9 cellular contexts compared by ENCODE assay signal in genomic region chr13:38685974-38686571, GRCh38. TPM values are rescaled to one million over a fixed set of nuclear protein-coding genes. Genes with fewer than 3 reads are reported as not detected.
A peak's percentile ranks its signal among the peaks of the same experiment; 100 is the strongest.
DNase-seq lines count a peak whose midpoint lies in the region; ATAC-seq, FAIRE-seq and TF ChIP-seq lines count a peak whose summit lies in the region.
"Had no signal": no experiment of that assay in that cellular context is flagged by ENCODE, and none has a peak within 500 bp of the region (broad histone marks: within the 10 kb centered on the region; RNA-seq: fewer than 3 reads in every experiment).

No MANE protein-coding gene starts in this region.

- no peaks in the 10 kb centered on the region for H3K36me3 ChIP-seq in left ventricle myocardium inferior

- intact Hi-C loops in left ventricle myocardium inferior (cut with micrococcal nuclease) = no loop called here

- H3K9me3 Mint-ChIP-seq in naive thymus-derived CD8-positive, alpha-beta T cell = peaks cover 0 to 5% (median 0%) of the 10 kb centered on the region in 9 donors

- no peak overlapping the region for H3K27ac Mint-ChIP-seq in naive thymus-derived CD8-positive, alpha-beta T cell

- peak overlapping the region; percentile 65 for H3K4me3 ChIP-seq in left ventricle myocardium inferior
- H3K4me3 ChIP-seq in retinal pigment epithelial cell (ENCODE audit: low read length) = peak overlapping the region; percentile 77
- H3K4me3 ChIP-seq: K562 had no signal

- DNase-seq in HEK293T (ENCODE audit: extremely low spot score) (peak; percentile 52), RPMI8226 (peak; percentile 36), left ventricle myocardium inferior (no peak), retinal pigment epithelial cell (ENCODE audit: low read depth) (no peak), GM19239 (ENCODE audit: insufficient read length, low spot score) (no peak)
- no peak for DNase-seq in naive thymus-derived CD8-positive, alpha-beta T cell

- peaks cover 7 to 32% (median 12%) of the 10 kb centered on the region in 5 donors for H3K27me3 Mint-ChIP-seq in naive thymus-derived CD8-positive, alpha-beta T cell

- H3K27ac ChIP-seq in left ventricle myocardium inferior (replicated peaks) = no peak overlapping the region

- peak; percentile 52 for TF ChIP-seq CTCF in left ventricle myocardium inferior (IDR thresholded peaks at IDR 0.05; ENCODE audit: borderline replicate concordance)
- TF ChIP-seq CTCF in retinal pigment epithelial cell (conservative IDR thresholded peaks at IDR 0.05; ENCODE audit: low read depth, low read length) = peak; percentile 66

- FAIRE-seq in GM19239 (lab: Jason Lieb, UNC) = no peak
- FAIRE-seq: K562 had no signal

- POLR2A ChIA-PET in HEK293T (lab: Yijun Ruan, JAX) = interaction anchor here (0.9 to 1.9 kb wide), 11 partner anchors 12 to 877 kb away, joined by 3 to 5 read pairs (median 3); no protein-coding TSS in a partner anchor
- POLR2A ChIA-PET in naive thymus-derived CD8-positive, alpha-beta T cell (lab: Charles Lee) = interaction anchor here (0.6 kb wide), 1 partner anchor 65 kb away, joined by 3 read pairs; no protein-coding TSS in a partner anchor

- peaks cover 0 to 11% (median 5%) of the 10 kb centered on the region in 4 donors for H3K4me1 Mint-ChIP-seq in naive thymus-derived CD8-positive, alpha-beta T cell

- H3K36me3 Mint-ChIP-seq in naive thymus-derived CD8-positive, alpha-beta T cell = no peaks in the 10 kb centered on the region

- ATAC-seq in HG02759 (IDR thresholded peaks at IDR 0.05; ENCODE audit: unreplicated experiment) (no peak), GM18502 (IDR thresholded peaks at IDR 0.05; ENCODE audit: poor library complexity, unreplicated experiment) (no peak)
- no peak for ATAC-seq in naive thymus-derived CD8-positive, alpha-beta T cell
- ATAC-seq: K562 had no signal

- peak overlapping the region in 5 of 10 donors; percentile 6 to 41 (median 16) for H3K4me3 Mint-ChIP-seq in naive thymus-derived CD8-positive, alpha-beta T cell

- CTCF ChIA-PET in HEK293T (lab: Yijun Ruan, JAX) = interaction anchor here (0.6 to 1.5 kb wide), 6 partner anchors 23 to 186 kb away, joined by 3 to 5 read pairs (median 4); no protein-coding TSS in a partner anchor

- peaks cover 20% of the 10 kb centered on the region for H3K4me1 ChIP-seq in left ventricle myocardium inferior

- peaks cover 66% of the 10 kb centered on the region for H3K27me3 ChIP-seq in left ventricle myocardium inferior (ENCODE audit: low read depth)

- no peaks in the 10 kb centered on the region for H3K9me3 ChIP-seq in left ventricle myocardium inferior (replicated peaks)

TF ChIP-seq in HEK293T, 16 proteins besides CTCF, POLR2A, EP300 and RAD21:
- TF ChIP-seq FOXM1 (IDR thresholded peaks at IDR 0.05; ENCODE audit: borderline replicate concordance) = no peak
- TF ChIP-seq FOXA1 (IDR thresholded peaks at IDR 0.05) = no peak

RNA-seq across cellular contexts. Expression of gene FREM2, which starts 0.8 kb away (rescaled TPM):
- not detected for total RNA-seq in left ventricle myocardium inferior
- total RNA-seq in naive thymus-derived CD8-positive, alpha-beta T cell = not detected
- not detected for polyA plus RNA-seq in naive thymus-derived CD8-positive, alpha-beta T cell
- polyA plus RNA-seq: K562 had no signal

Comparison
In these comparisons a context has a peak if more than half of its experiments do, and no peak if none do; other contexts are left out.
1. DNase-seq: peak in HEK293T (single experiment) and RPMI8226 (single experiment); none in left ventricle myocardium inferior (single experiment), retinal pigment epithelial cell (single experiment), GM19239 (single experiment) and naive thymus-derived CD8-positive, alpha-beta T cell (0 of 10).